1 cellular context compared by ENCODE assay signal in the genomic region with DNA sequence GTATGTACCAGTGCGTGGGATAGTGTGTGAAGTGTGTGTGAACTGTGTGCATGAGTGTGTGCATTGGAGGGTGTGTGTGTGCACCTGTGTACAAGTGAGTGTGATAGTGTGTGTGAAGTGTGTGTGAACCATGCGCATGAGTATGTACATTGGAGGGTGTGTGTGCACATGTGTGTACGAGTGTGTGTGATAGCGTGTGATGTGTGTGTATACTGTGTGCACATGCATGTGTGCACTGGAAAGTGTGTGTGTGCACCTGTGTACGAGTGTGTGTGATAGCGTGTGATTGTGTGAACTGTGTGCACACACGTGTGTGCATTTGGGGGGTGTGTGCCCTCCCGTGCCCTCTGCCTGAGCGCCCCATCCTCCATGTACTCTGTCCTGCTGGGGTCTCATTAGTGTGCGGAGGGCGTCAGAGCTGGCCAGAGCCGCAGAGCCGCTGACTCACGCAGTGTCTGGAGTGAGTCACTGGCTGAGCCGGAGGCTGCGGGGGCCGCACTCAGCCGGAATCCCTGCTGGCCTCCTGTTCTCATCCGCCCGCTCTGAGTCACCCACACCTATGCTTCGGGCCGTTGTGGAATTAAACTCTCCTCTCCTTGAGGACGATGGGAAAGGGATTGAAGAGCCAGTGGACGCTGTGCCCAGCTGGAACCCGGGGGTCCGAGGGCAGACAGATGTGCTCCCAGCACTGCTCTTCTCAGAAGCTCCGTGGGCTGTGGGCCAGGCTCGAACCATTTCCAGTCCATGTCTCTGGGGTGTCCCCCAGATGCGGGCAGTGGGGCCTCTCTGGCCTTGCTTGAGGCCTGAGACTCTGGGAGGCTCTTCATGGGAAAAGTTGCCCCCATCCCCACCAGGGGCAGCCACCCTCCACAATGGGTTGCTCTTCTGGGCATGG.
A peak's percentile ranks its signal among the peaks of the same experiment; 100 is the strongest.
TF ChIP-seq lines count a peak whose summit lies in the region.

No MANE protein-coding gene starts in this region.

TF ChIP-seq in K562, 482 proteins besides CTCF, POLR2A, EP300 and RAD21 (continued from another document and continues in another):
- TF ChIP-seq, protein P1, sequence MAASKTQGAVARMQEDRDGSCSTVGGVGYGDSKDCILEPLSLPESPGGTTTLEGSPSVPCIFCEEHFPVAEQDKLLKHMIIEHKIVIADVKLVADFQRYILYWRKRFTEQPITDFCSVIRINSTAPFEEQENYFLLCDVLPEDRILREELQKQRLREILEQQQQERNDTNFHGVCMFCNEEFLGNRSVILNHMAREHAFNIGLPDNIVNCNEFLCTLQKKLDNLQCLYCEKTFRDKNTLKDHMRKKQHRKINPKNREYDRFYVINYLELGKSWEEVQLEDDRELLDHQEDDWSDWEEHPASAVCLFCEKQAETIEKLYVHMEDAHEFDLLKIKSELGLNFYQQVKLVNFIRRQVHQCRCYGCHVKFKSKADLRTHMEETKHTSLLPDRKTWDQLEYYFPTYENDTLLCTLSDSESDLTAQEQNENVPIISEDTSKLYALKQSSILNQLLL (CRISPR knock-in tag; IDR thresholded peaks at IDR 0.05; ENCODE audit: borderline replicate concordance), result no peak
- no peak for TF ChIP-seq ZNF324 (CRISPR knock-in tag; IDR thresholded peaks at IDR 0.05)
- no peak for TF ChIP-seq SIRT6 (IDR thresholded peaks at IDR 0.05; ENCODE audit: low read depth, low read length)
- TF ChIP-seq ZNF124 (CRISPR knock-in tag; IDR thresholded peaks at IDR 0.05), result no peak
- 0 out of 2 replicates have a peak, but pooled peaks have one; percentile 18 for TF ChIP-seq ZNF24 (IDR thresholded peaks at IDR 0.05)
- no peak for TF ChIP-seq ZNF583 (CRISPR knock-in tag; IDR thresholded peaks at IDR 0.05)
- TF ChIP-seq, protein P2, sequence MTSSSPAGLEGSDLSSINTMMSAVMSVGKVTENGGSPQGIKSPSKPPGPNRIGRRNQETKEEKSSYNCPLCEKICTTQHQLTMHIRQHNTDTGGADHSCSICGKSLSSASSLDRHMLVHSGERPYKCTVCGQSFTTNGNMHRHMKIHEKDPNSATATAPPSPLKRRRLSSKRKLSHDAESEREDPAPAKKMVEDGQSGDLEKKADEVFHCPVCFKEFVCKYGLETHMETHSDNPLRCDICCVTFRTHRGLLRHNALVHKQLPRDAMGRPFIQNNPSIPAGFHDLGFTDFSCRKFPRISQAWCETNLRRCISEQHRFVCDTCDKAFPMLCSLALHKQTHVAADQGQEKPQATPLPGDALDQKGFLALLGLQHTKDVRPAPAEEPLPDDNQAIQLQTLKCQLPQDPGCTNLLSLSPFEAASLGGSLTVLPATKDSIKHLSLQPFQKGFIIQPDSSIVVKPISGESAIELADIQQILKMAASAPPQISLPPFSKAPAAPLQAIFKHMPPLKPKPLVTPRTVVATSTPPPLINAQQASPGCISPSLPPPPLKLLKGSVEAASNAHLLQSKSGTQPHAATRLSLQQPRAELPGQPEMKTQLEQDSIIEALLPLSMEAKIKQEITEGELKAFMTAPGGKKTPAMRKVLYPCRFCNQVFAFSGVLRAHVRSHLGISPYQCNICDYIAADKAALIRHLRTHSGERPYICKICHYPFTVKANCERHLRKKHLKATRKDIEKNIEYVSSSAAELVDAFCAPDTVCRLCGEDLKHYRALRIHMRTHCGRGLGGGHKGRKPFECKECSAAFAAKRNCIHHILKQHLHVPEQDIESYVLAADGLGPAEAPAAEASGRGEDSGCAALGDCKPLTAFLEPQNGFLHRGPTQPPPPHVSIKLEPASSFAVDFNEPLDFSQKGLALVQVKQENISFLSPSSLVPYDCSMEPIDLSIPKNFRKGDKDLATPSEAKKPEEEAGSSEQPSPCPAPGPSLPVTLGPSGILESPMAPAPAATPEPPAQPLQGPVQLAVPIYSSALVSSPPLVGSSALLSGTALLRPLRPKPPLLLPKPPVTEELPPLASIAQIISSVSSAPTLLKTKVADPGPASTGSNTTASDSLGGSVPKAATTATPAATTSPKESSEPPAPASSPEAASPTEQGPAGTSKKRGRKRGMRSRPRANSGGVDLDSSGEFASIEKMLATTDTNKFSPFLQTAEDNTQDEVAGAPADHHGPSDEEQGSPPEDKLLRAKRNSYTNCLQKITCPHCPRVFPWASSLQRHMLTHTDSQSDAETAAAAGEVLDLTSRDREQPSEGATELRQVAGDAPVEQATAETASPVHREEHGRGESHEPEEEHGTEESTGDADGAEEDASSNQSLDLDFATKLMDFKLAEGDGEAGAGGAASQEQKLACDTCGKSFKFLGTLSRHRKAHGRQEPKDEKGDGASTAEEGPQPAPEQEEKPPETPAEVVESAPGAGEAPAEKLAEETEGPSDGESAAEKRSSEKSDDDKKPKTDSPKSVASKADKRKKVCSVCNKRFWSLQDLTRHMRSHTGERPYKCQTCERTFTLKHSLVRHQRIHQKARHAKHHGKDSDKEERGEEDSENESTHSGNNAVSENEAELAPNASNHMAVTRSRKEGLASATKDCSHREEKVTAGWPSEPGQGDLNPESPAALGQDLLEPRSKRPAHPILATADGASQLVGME (CRISPR knock-in tag; IDR thresholded peaks at IDR 0.05), result no peak
- TF ChIP-seq, protein P3, sequence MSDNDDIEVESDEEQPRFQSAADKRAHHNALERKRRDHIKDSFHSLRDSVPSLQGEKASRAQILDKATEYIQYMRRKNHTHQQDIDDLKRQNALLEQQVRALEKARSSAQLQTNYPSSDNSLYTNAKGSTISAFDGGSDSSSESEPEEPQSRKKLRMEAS (CRISPR knock-in tag; IDR thresholded peaks at IDR 0.05), result peak; percentile 82
- TF ChIP-seq, protein P4, sequence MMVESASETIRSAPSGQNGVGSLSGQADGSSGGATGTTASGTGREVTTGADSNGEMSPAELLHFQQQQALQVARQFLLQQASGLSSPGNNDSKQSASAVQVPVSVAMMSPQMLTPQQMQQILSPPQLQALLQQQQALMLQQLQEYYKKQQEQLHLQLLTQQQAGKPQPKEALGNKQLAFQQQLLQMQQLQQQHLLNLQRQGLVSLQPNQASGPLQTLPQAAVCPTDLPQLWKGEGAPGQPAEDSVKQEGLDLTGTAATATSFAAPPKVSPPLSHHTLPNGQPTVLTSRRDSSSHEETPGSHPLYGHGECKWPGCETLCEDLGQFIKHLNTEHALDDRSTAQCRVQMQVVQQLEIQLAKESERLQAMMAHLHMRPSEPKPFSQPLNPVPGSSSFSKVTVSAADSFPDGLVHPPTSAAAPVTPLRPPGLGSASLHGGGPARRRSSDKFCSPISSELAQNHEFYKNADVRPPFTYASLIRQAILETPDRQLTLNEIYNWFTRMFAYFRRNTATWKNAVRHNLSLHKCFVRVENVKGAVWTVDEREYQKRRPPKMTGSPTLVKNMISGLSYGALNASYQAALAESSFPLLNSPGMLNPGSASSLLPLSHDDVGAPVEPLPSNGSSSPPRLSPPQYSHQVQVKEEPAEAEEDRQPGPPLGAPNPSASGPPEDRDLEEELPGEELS (CRISPR knock-in tag; IDR thresholded peaks at IDR 0.05; ENCODE audit: borderline replicate concordance), result no peak
- no peak for TF ChIP-seq RBM15 (IDR thresholded peaks at IDR 0.05; ENCODE audit: insufficient read depth, low read length)
- TF ChIP-seq, protein P5, sequence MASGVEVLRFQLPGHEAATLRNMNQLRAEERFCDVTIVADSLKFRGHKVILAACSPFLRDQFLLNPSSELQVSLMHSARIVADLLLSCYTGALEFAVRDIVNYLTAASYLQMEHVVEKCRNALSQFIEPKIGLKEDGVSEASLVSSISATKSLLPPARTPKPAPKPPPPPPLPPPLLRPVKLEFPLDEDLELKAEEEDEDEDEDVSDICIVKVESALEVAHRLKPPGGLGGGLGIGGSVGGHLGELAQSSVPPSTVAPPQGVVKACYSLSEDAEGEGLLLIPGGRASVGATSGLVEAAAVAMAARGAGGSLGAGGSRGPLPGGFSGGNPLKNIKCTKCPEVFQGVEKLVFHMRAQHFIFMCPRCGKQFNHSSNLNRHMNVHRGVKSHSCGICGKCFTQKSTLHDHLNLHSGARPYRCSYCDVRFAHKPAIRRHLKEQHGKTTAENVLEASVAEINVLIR (CRISPR knock-in tag; IDR thresholded peaks at IDR 0.05), result no peak
- TF ChIP-seq, protein P6, sequence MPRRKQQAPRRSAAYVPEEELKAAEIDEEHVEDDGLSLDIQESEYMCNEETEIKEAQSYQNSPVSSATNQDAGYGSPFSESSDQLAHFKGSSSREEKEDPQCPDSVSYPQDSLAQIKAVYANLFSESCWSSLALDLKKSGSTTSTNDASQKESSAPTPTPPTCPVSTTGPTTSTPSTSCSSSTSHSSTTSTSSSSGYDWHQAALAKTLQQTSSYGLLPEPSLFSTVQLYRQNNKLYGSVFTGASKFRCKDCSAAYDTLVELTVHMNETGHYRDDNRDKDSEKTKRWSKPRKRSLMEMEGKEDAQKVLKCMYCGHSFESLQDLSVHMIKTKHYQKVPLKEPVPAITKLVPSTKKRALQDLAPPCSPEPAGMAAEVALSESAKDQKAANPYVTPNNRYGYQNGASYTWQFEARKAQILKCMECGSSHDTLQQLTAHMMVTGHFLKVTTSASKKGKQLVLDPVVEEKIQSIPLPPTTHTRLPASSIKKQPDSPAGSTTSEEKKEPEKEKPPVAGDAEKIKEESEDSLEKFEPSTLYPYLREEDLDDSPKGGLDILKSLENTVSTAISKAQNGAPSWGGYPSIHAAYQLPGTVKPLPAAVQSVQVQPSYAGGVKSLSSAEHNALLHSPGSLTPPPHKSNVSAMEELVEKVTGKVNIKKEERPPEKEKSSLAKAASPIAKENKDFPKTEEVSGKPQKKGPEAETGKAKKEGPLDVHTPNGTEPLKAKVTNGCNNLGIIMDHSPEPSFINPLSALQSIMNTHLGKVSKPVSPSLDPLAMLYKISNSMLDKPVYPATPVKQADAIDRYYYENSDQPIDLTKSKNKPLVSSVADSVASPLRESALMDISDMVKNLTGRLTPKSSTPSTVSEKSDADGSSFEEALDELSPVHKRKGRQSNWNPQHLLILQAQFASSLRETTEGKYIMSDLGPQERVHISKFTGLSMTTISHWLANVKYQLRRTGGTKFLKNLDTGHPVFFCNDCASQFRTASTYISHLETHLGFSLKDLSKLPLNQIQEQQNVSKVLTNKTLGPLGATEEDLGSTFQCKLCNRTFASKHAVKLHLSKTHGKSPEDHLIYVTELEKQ (CRISPR knock-in tag; IDR thresholded peaks at IDR 0.05), result no peak
- TF ChIP-seq ZNF347 (CRISPR knock-in tag; IDR thresholded peaks at IDR 0.05; ENCODE audit: low read depth), result no peak
- TF ChIP-seq CBX8 (IDR thresholded peaks at IDR 0.05; ENCODE audit: borderline replicate concordance, extremely low read depth, low read depth, low read length, poor library complexity, severe bottlenecking), result no peak
- TF ChIP-seq RB1 (IDR thresholded peaks at IDR 0.05; ENCODE audit: low read depth), result no peak
- no peak for TF ChIP-seq ZNF311 (CRISPR knock-in tag; IDR thresholded peaks at IDR 0.05)
- peak; percentile 92 for TF ChIP-seq NFE2 (IDR thresholded peaks at IDR 0.05; ENCODE audit: low read depth)
- TF ChIP-seq, protein P7, sequence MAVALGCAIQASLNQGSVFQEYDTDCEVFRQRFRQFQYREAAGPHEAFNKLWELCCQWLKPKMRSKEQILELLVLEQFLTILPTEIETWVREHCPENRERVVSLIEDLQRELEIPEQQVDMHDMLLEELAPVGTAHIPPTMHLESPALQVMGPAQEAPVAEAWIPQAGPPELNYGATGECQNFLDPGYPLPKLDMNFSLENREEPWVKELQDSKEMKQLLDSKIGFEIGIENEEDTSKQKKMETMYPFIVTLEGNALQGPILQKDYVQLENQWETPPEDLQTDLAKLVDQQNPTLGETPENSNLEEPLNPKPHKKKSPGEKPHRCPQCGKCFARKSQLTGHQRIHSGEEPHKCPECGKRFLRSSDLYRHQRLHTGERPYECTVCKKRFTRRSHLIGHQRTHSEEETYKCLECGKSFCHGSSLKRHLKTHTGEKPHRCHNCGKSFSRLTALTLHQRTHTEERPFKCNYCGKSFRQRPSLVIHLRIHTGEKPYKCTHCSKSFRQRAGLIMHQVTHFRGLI (CRISPR knock-in tag; IDR thresholded peaks at IDR 0.05), result no peak
- no peak for TF ChIP-seq GATAD2A (IDR thresholded peaks at IDR 0.05)
- TF ChIP-seq RCOR1 (IDR thresholded peaks at IDR 0.05; ENCODE audit: borderline replicate concordance in 1 of 2, low read depth in 2 of 2, low read length in 2 of 2), result peak in 1 of 2 experiments; percentile 75; a peak in 2 of 4 replicates
- TF ChIP-seq, protein P8, sequence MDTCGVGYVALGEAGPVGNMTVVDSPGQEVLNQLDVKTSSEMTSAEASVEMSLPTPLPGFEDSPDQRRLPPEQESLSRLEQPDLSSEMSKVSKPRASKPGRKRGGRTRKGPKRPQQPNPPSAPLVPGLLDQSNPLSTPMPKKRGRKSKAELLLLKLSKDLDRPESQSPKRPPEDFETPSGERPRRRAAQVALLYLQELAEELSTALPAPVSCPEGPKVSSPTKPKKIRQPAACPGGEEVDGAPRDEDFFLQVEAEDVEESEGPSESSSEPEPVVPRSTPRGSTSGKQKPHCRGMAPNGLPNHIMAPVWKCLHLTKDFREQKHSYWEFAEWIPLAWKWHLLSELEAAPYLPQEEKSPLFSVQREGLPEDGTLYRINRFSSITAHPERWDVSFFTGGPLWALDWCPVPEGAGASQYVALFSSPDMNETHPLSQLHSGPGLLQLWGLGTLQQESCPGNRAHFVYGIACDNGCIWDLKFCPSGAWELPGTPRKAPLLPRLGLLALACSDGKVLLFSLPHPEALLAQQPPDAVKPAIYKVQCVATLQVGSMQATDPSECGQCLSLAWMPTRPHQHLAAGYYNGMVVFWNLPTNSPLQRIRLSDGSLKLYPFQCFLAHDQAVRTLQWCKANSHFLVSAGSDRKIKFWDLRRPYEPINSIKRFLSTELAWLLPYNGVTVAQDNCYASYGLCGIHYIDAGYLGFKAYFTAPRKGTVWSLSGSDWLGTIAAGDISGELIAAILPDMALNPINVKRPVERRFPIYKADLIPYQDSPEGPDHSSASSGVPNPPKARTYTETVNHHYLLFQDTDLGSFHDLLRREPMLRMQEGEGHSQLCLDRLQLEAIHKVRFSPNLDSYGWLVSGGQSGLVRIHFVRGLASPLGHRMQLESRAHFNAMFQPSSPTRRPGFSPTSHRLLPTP (IDR thresholded peaks at IDR 0.05; ENCODE audit: borderline replicate concordance, extremely low read depth, insufficient read length), result no peak
- TF ChIP-seq, protein P9, sequence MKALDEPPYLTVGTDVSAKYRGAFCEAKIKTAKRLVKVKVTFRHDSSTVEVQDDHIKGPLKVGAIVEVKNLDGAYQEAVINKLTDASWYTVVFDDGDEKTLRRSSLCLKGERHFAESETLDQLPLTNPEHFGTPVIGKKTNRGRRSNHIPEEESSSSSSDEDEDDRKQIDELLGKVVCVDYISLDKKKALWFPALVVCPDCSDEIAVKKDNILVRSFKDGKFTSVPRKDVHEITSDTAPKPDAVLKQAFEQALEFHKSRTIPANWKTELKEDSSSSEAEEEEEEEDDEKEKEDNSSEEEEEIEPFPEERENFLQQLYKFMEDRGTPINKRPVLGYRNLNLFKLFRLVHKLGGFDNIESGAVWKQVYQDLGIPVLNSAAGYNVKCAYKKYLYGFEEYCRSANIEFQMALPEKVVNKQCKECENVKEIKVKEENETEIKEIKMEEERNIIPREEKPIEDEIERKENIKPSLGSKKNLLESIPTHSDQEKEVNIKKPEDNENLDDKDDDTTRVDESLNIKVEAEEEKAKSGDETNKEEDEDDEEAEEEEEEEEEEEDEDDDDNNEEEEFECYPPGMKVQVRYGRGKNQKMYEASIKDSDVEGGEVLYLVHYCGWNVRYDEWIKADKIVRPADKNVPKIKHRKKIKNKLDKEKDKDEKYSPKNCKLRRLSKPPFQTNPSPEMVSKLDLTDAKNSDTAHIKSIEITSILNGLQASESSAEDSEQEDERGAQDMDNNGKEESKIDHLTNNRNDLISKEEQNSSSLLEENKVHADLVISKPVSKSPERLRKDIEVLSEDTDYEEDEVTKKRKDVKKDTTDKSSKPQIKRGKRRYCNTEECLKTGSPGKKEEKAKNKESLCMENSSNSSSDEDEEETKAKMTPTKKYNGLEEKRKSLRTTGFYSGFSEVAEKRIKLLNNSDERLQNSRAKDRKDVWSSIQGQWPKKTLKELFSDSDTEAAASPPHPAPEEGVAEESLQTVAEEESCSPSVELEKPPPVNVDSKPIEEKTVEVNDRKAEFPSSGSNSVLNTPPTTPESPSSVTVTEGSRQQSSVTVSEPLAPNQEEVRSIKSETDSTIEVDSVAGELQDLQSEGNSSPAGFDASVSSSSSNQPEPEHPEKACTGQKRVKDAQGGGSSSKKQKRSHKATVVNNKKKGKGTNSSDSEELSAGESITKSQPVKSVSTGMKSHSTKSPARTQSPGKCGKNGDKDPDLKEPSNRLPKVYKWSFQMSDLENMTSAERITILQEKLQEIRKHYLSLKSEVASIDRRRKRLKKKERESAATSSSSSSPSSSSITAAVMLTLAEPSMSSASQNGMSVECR (CRISPR knock-in tag; IDR thresholded peaks at IDR 0.05), result no peak
- no peak for TF ChIP-seq BHLHE40 (IDR thresholded peaks at IDR 0.05; ENCODE audit: low read length)
